Comparison of ENCODE assay signal across 8 cellular contexts in genomic region chr20:10476319-10476724, GRCh38. TPM values are rescaled to one million over a fixed set of nuclear protein-coding genes. Genes with fewer than 3 reads are reported as not detected.
DNase-seq lines count a peak whose midpoint lies in the region; ATAC-seq, FAIRE-seq and TF ChIP-seq lines count a peak whose summit lies in the region.

No MANE protein-coding gene starts in this region.

- no peaks in the 10 kb centered on the region for H3K79me1 ChIP-seq in H1 (ENCODE audit: low read depth, low read length)

- H3K56ac ChIP-seq in H1 (replicated peaks; ENCODE audit: insufficient read length, low read depth, low read length), result no peak overlapping the region

- no peak overlapping the region for H2BK20ac ChIP-seq in H1 (ENCODE audit: low read length)

- no peak overlapping the region for H3K27ac ChIP-seq in H1 (ENCODE audit: low read depth, low read length)
- no peak overlapping the region for H3K27ac ChIP-seq in aorta (ENCODE audit: low read depth in 1 of 2, low read length in 2 of 2)
- no peak overlapping the region for H3K27ac ChIP-seq in smooth muscle cell (ENCODE audit: low read depth)

- no peak overlapping the region for H2BK12ac ChIP-seq in H1 (ENCODE audit: low read depth, low read length)

- 94% methylated on average over 3 of the region's 3 CpGs; no CpG with 5 or more reads in 1 of the 2 experiments for WGBS in H1 (ENCODE audit: extremely low coverage in 1 of 2, insufficient coverage in 1 of 2, insufficient read length in 1 of 2, insufficient replicate concordance in 2 of 2, low coverage in 1 of 2, low lambda C conversion rate in 2 of 2, missing lambda C conversion rate in 1 of 2), 2 experiments
- 91% methylated on average over 3 of the region's 3 CpGs for WGBS in aorta, 2 donors
- WGBS in smooth muscle cell (ENCODE audit: low lambda C conversion rate), result 98% methylated on average over 3 of the region's 3 CpGs

- no peak overlapping the region for H3K4ac ChIP-seq in H1 (replicated peaks; ENCODE audit: insufficient read length, low read depth, low read length)

- H3K79me2 ChIP-seq in H1 (ENCODE audit: control insufficient read depth in 1 of 2, insufficient read depth in 2 of 2, low read length in 2 of 2) (peaks cover 0 to 8% of the 10 kb centered on the region in 2 experiments; a peak in 2 of 4 replicates), smooth muscle cell (ENCODE audit: low read depth) (no peaks in the 10 kb centered on the region)

- H3K23ac ChIP-seq in H1 (ENCODE audit: insufficient read length), result no peak overlapping the region

- H4K8ac ChIP-seq in H1 (ENCODE audit: extremely low read depth, insufficient read depth, low read length), result no peak overlapping the region

- no peak for FAIRE-seq in H1 (lab: Jason Lieb, UNC)

- TF ChIP-seq EP300 in H1 (IDR thresholded peaks at IDR 0.05; ENCODE audit: borderline replicate concordance in 1 of 2, low read depth in 2 of 2, low read length in 2 of 2), result no peak

- H2AK5ac ChIP-seq in H1 (ENCODE audit: low read depth, low read length), result no peak overlapping the region

- H3K36me3 ChIP-seq in H1 (ENCODE audit: control insufficient read depth in 2 of 4, insufficient read depth in 4 of 4, low read length in 3 of 4) (no peaks in the 10 kb centered on the region), aorta (ENCODE audit: control insufficient read depth in 1 of 2, insufficient read depth in 2 of 2, low read length in 1 of 2) (no peaks in the 10 kb centered on the region), smooth muscle cell (ENCODE audit: low read depth) (no peaks in the 10 kb centered on the region)

- no peak overlapping the region for H2AFZ ChIP-seq in H1 (ENCODE audit: low read length)
- no peak overlapping the region for H2AFZ ChIP-seq in smooth muscle cell (ENCODE audit: low read depth)

- no peak for TF ChIP-seq CTCF in H1 (IDR thresholded peaks at IDR 0.05; ENCODE audit: control extremely low read depth in 1 of 3, insufficient read depth in 1 of 3, low read depth in 1 of 3, low read length in 3 of 3)
- TF ChIP-seq CTCF in smooth muscle cell (IDR thresholded peaks at IDR 0.05; ENCODE audit: borderline replicate concordance, insufficient read depth, poor library complexity, severe bottlenecking), result no peak

- DNase-seq in GF-D8 (lab: John Stamatoyannopoulos, UW) (peak; percentile 58), H1 (ENCODE audit: low read depth in 1 of 2, low spot score in 2 of 2) (no peak), kidney glomerular epithelial cell (lab: John Stamatoyannopoulos, UW) (no peak), aorta (no peak), smooth muscle cell (lab: John Stamatoyannopoulos, UW; ENCODE audit: unreplicated experiment) (no peak), DMS153 treated with DMSO at 0.1 percent for 48 hours (lab: John Stamatoyannopoulos, UW; ENCODE audit: unreplicated experiment) (no peak)

- H3K4me3 ChIP-seq in H1 (ENCODE audit: extremely low read depth in 1 of 4, insufficient read depth in 2 of 4, low read depth in 3 of 4, low read length in 4 of 4) (no peak overlapping the region), aorta (ENCODE audit: low read length in 2 of 2) (no peak overlapping the region), smooth muscle cell (no peak overlapping the region)

- CTCF ChIA-PET in H1 (lab: Charles Lee; ENCODE audit: partially characterized antibody), result interaction anchor here (0.7 to 4.2 kb wide), 6 partner anchors 42 to 399 kb away, joined by 3 to 17 read pairs (median 4); partner anchors contain the start of genes MKKS and SLX4IP

- H3K4me1 ChIP-seq in H1 (replicated peaks in 1 of 4; ENCODE audit: control insufficient read depth in 3 of 4, insufficient read depth in 4 of 4, low read length in 3 of 4) (peaks cover 0 to 13% (median 3%) of the 10 kb centered on the region in 4 experiments; a peak in 4 of 7 replicates), aorta (ENCODE audit: control insufficient read depth in 1 of 2, insufficient read depth in 2 of 2, low read length in 2 of 2) (peaks cover 0 to 1% of the 10 kb centered on the region in 2 donors), smooth muscle cell (ENCODE audit: low read depth) (peaks cover 6% of the 10 kb centered on the region)

- H3F3A ChIP-seq in smooth muscle cell (ENCODE audit: low read depth), result no peaks in the 10 kb centered on the region

- H4K5ac ChIP-seq in H1 (ENCODE audit: insufficient read length, low read depth, low read length), result no peak overlapping the region

- H3K18ac ChIP-seq in H1 (ENCODE audit: extremely low read depth, low read length), result no peak overlapping the region

- H2BK5ac ChIP-seq in H1 (ENCODE audit: low read depth, low read length), result no peak overlapping the region

- H3K9me3 ChIP-seq in H1 (ENCODE audit: insufficient read depth in 2 of 2, low read depth in 1 of 2, low read length in 1 of 2) (no peaks in the 10 kb centered on the region), aorta (ENCODE audit: control insufficient read depth, low read length) (peaks cover 2% of the 10 kb centered on the region), smooth muscle cell (replicated peaks; ENCODE audit: low read depth) (no peaks in the 10 kb centered on the region)

- H3K9ac ChIP-seq in H1 (replicated peaks in 1 of 4; ENCODE audit: extremely low read depth in 1 of 4, low read depth in 3 of 4, low read length in 3 of 4) (no peak overlapping the region), smooth muscle cell (ENCODE audit: low read depth) (no peak overlapping the region)

- no peak overlapping the region for H4K91ac ChIP-seq in H1 (replicated peaks; ENCODE audit: insufficient read length, low read length)

- H4K20me1 ChIP-seq in H1 (replicated peaks in 1 of 2; ENCODE audit: control insufficient read depth in 1 of 2, insufficient read depth in 2 of 2, low read length in 2 of 2) (no peaks in the 10 kb centered on the region), smooth muscle cell (ENCODE audit: low read depth) (no peaks in the 10 kb centered on the region)

- no peak; a peak in 1 of 4 replicates for TF ChIP-seq RAD21 in H1 (IDR thresholded peaks at IDR 0.05 in 1 of 2, conservative IDR thresholded peaks at IDR 0.05 in 1 of 2; ENCODE audit: low read depth in 2 of 2, low read length in 2 of 2)

- no peaks in the 10 kb centered on the region for H3K27me3 ChIP-seq in H1 (replicated peaks in 1 of 4; ENCODE audit: control insufficient read depth in 3 of 4, extremely low read depth in 1 of 4, insufficient read depth in 3 of 4, low read length in 3 of 4)
- no peaks in the 10 kb centered on the region for H3K27me3 ChIP-seq in aorta (ENCODE audit: control insufficient read depth in 1 of 2, insufficient read depth in 2 of 2, low read length in 1 of 2)
- no peaks in the 10 kb centered on the region for H3K27me3 ChIP-seq in smooth muscle cell (ENCODE audit: low read depth)

- H3K14ac ChIP-seq in H1 (ENCODE audit: insufficient read length), result no peak overlapping the region

- ATAC-seq in GM21360 (IDR thresholded peaks at IDR 0.05; ENCODE audit: unreplicated experiment) (peak; percentile 84), HG03432 (IDR thresholded peaks at IDR 0.05; ENCODE audit: unreplicated experiment) (peak; percentile 72), aorta (ENCODE audit: low FRiP score) (no peak)

- H3K4me2 ChIP-seq in H1 (ENCODE audit: insufficient read depth in 1 of 2, low read depth in 2 of 2, low read length in 2 of 2), result no peak overlapping the region
- H3K4me2 ChIP-seq in smooth muscle cell, result no peak overlapping the region

- no peak overlapping the region for H2BK15ac ChIP-seq in H1 (ENCODE audit: low read length)

- intact Hi-C loops in aorta (cut with DNase I), result no loop called here

- TF ChIP-seq POLR2A in H1 (IDR thresholded peaks at IDR 0.05; ENCODE audit: control extremely low read depth in 1 of 2, low read depth in 2 of 2, low read length in 2 of 2), result no peak

- H3K23me2 ChIP-seq in H1 (ENCODE audit: low read depth, low read length), result no peaks in the 10 kb centered on the region

- POLR2A ChIA-PET in H1 (lab: Charles Lee; ENCODE audit: partially characterized antibody), result interaction anchor here (1.6 kb wide), 1 partner anchor 9 kb away, joined by 3 read pairs; no protein-coding TSS in a partner anchor

- H2BK120ac ChIP-seq in H1 (replicated peaks; ENCODE audit: low read depth, low read length), result no peak overlapping the region

TF ChIP-seq in H1, 55 proteins besides CTCF, POLR2A, EP300 and RAD21:
- no peak for TF ChIP-seq BRCA1 (IDR thresholded peaks at IDR 0.05; ENCODE audit: low read depth, low read length)
- no peak for TF ChIP-seq ZNF274 (IDR thresholded peaks at IDR 0.05; ENCODE audit: borderline replicate concordance, extremely low read depth, low read length)
- 0 out of 2 replicates have a peak, but pooled peaks have one; percentile 21 for TF ChIP-seq BACH1 (IDR thresholded peaks at IDR 0.05; ENCODE audit: low read length)
- no peak for TF ChIP-seq CHD1 (IDR thresholded peaks at IDR 0.05; ENCODE audit: low read depth, low read length)

RNA-seq across cellular contexts. Expression of gene SLX4IP, which starts 41.2 kb away (rescaled TPM):
- 8.7 and 9.4 TPM in 2 replicates for total RNA-seq in H1 (2021; fragmentation: NEBNext Ultra II Directional; extraction: Animal tissue kit (Norgen Biotek cat#: 25700))
- polyA plus RNA-seq in H1 (2011; rRNA removed) (1.7 and 2.4 TPM in 2 replicates), aorta (1 to 10 TPM; 1.4 to 3.0 TPM), smooth muscle cell (1.2 and 3.7 TPM in 2 replicates)
- polyA plus RNA-seq in H1 (2011; cell fraction: cytosol; rRNA removed), result 2.3 TPM
- polyA plus RNA-seq in H1 (2011; cell fraction: nucleus; rRNA removed), result 4.1 TPM
- polyA plus RNA-seq in H1 (2012, experiment 1 of 2), result 2.6 to 4.5 TPM (median 2.8 TPM) in 4 replicates
- polyA plus RNA-seq in H1 (2012, experiment 2 of 2), result 0.31 TPM
- 3.5 TPM for polyA plus RNA-seq in H1 (2013, experiment 1 of 2)
- polyA plus RNA-seq in H1 (2013, experiment 2 of 2), result 3.6 TPM
- polyA minus RNA-seq in H1 (2011; rRNA and poly(A)+ RNA removed), result 11.9 and 12.4 TPM in 2 replicates
- polyA minus RNA-seq in H1 (2011; cell fraction: cytosol; rRNA and poly(A)+ RNA removed), result 6.4 TPM
- polyA minus RNA-seq in H1 (2011; cell fraction: nucleus; rRNA and poly(A)+ RNA removed), result 9.1 TPM
- total RNA-seq in aorta (1 to 10 TPM; 3.5 to 5.6 TPM), smooth muscle cell (4.6 and 6.2 TPM in 2 replicates)

RNA-seq across cellular contexts. Expression of gene MKKS, which starts 42.3 kb away (rescaled TPM):
- 21.7 and 24.8 TPM in 2 replicates for total RNA-seq in H1 (2021; fragmentation: NEBNext Ultra II Directional; extraction: Animal tissue kit (Norgen Biotek cat#: 25700))
- polyA plus RNA-seq in H1 (2011; rRNA removed), result 8.3 and 15.9 TPM in 2 replicates
- polyA plus RNA-seq in H1 (2011; cell fraction: cytosol; rRNA removed), result 14.9 TPM
- polyA plus RNA-seq in H1 (2011; cell fraction: nucleus; rRNA removed), result 7.0 TPM
- polyA plus RNA-seq in H1 (2012, experiment 1 of 2), result 15.4 to 22.0 TPM (median 17.2 TPM) in 4 replicates
- 2.2 TPM for polyA plus RNA-seq in H1 (2012, experiment 2 of 2)
- polyA plus RNA-seq in H1 (2013, experiment 1 of 2), result 14.7 TPM
- 16.0 TPM for polyA plus RNA-seq in H1 (2013, experiment 2 of 2)
- 22.1 and 22.3 TPM in 2 replicates for polyA minus RNA-seq in H1 (2011; rRNA and poly(A)+ RNA removed)
- polyA minus RNA-seq in H1 (2011; cell fraction: cytosol; rRNA and poly(A)+ RNA removed), result 10.3 TPM
- polyA minus RNA-seq in H1 (2011; cell fraction: nucleus; rRNA and poly(A)+ RNA removed), result 9.2 TPM
- 10 to 100 TPM; 12.0 to 15.3 TPM for total RNA-seq in aorta
- 10 to 100 TPM; 18.5 to 19.4 TPM for polyA plus RNA-seq in aorta
- total RNA-seq in smooth muscle cell, result 13.7 and 15.6 TPM in 2 replicates
- 12.8 and 19.8 TPM in 2 replicates for polyA plus RNA-seq in smooth muscle cell
